8 cellular contexts compared by ENCODE assay signal in the genomic region with DNA sequence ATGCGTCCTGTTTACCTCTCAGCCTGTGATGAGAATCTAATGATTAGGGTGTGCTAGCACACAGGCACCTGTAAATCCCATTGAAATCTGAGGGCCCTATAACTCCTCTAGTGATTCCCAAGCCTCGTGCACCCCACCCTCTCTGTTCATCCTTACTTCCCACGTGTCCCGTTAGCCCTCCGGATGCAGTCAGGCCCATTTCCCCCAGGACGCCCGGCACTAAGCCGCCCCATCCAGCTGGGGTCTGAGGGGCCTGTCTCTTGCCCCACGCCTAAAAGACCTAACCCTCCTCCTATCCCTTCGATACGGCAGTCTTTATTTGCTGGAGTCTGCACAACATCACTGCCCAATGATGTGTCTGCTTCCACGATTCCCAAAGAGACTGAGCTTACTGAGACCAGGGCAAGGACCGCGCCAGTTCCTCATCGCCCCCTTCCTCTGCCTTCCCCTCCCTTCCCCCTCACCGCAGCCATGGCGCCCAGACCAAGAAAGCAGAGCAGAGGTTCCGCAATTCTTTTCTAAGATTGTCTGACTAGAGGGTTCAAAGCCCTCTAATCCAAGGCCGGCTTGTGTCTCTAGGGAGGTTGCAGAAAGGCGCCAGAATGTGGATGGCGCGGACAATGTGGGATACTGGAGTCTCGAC. TPM values are rescaled to one million over a fixed set of nuclear protein-coding genes. Genes with fewer than 3 reads are reported as not detected.
DNase-seq lines count a peak whose midpoint lies in the region; ATAC-seq and TF ChIP-seq lines count a peak whose summit lies in the region.

No MANE protein-coding gene starts in this region.

- intact Hi-C loops in heart left ventricle (cut with DNase I): no loop called here

- H3K4me1 ChIP-seq in heart left ventricle (peaks cover 0 to 47% (median 24%) of the 10 kb centered on the region in 12 donors), rectal smooth muscle tissue (ENCODE audit: control insufficient read depth, insufficient read depth, low read length) (peaks cover 15% of the 10 kb centered on the region)

- H3K27me3 Mint-ChIP-seq in T-helper 1 cell treated with Interleukin-12 subunit alpha and Interleukin-12 subunit beta and Interleukin-4 antibody, amounts not matched to agents 30 μg/mL and 1 μg/mL, for 36 hours (ENCODE audit: low read depth): no peaks in the 10 kb centered on the region

- H3K4me3 Mint-ChIP-seq in T-helper 1 cell treated with Interleukin-12 subunit alpha and Interleukin-12 subunit beta and Interleukin-4 antibody, amounts not matched to agents 30 μg/mL and 1 μg/mL, for 36 hours: peak overlapping the region; percentile 85

- H3K36me3 Mint-ChIP-seq in T-helper 1 cell treated with Interleukin-12 subunit alpha and Interleukin-12 subunit beta and Interleukin-4 antibody, amounts not matched to agents 30 μg/mL and 1 μg/mL, for 36 hours (ENCODE audit: low read depth): peaks cover 5% of the 10 kb centered on the region

- H3K36me3 ChIP-seq in heart left ventricle (no peaks in the 10 kb centered on the region), rectal smooth muscle tissue (ENCODE audit: control insufficient read depth, insufficient read depth, low read length) (no peaks in the 10 kb centered on the region)

- peaks cover 34% of the 10 kb centered on the region for H3K4me1 Mint-ChIP-seq in T-helper 1 cell treated with Interleukin-12 subunit alpha and Interleukin-12 subunit beta and Interleukin-4 antibody, amounts not matched to agents 30 μg/mL and 1 μg/mL, for 36 hours (ENCODE audit: low read depth)

- peak overlapping the region; percentile 34 for H3K9ac ChIP-seq in rectal smooth muscle tissue (ENCODE audit: low read length)

- H3K27ac Mint-ChIP-seq in T-helper 1 cell treated with Interleukin-12 subunit alpha and Interleukin-12 subunit beta and Interleukin-4 antibody, amounts not matched to agents 30 μg/mL and 1 μg/mL, for 36 hours: peak overlapping the region; percentile 89

- 23 to 39% (median 27%) methylated on average over 20 to 23 of the region's 23 CpGs for WGBS in heart left ventricle, 4 donors

- TF ChIP-seq CTCF in VCaP (conservative IDR thresholded peaks at IDR 0.05) (no peak), heart left ventricle (IDR thresholded peaks at IDR 0.05) (no peak)

- TF ChIP-seq POLR2A in heart left ventricle (IDR thresholded peaks at IDR 0.05): no peak

- H3K4me3 ChIP-seq in heart left ventricle (peak overlapping the region; percentile 47 to 80 (median 66)), rectal smooth muscle tissue (ENCODE audit: low read length) (peak overlapping the region; percentile 78)

- no peaks in the 10 kb centered on the region for H3K9me3 Mint-ChIP-seq in T-helper 1 cell treated with Interleukin-12 subunit alpha and Interleukin-12 subunit beta and Interleukin-4 antibody, amounts not matched to agents 30 μg/mL and 1 μg/mL, for 36 hours

- H3K9me3 ChIP-seq in heart left ventricle: no peaks in the 10 kb centered on the region

- H3K27me3 ChIP-seq in heart left ventricle (no peaks in the 10 kb centered on the region), rectal smooth muscle tissue (ENCODE audit: control insufficient read depth, insufficient read depth, low read length) (no peaks in the 10 kb centered on the region)

- H3K27ac ChIP-seq in VCaP (peak overlapping the region; percentile 69; the same call in 1 of the 2 replicates), heart left ventricle (peak overlapping the region; percentile 40 to 96 (median 86)), rectal smooth muscle tissue (ENCODE audit: low read depth, low read length) (peak overlapping the region; percentile 77)

- DNase-seq in T-helper 1 cell (no peak), heart left ventricle (peak in 2 of 5 donors; percentile 44 to 62), T1000 (lab: John Stamatoyannopoulos, UW) (no peak), GOT3 (lab: John Stamatoyannopoulos, UW) (no peak)

- ATAC-seq in HG03280 (IDR thresholded peaks at IDR 0.05; ENCODE audit: unreplicated experiment) (peak; percentile 11), heart left ventricle (peak in 1 of 4 donors; percentile 8)

RNA-seq across cellular contexts. Expression of a gene that starts 1.0 kb away (rescaled TPM):
- 10 to 100 TPM in 8 of 9 donors, 1 to 10 TPM in 1; 2.6 to 38.2 (median 19.2) TPM for total RNA-seq in heart left ventricle
- polyA plus RNA-seq in heart left ventricle: 10 to 100 TPM; 13.8 to 43.6 TPM

RNA-seq across cellular contexts. Expression of a gene that starts 10.2 kb away (rescaled TPM):
- 10 to 100 TPM; 16.9 to 37.6 (median 23.6) TPM for total RNA-seq in heart left ventricle
- 10 to 100 TPM; 14.3 to 72.6 TPM for polyA plus RNA-seq in heart left ventricle

RNA-seq across cellular contexts. Expression of a gene that starts 34.3 kb away (rescaled TPM):
- total RNA-seq in heart left ventricle: 10 to 100 TPM in 1 of 9 donors, 1 to 10 TPM in 8; 3.9 to 13.7 (median 6.8) TPM
- polyA plus RNA-seq in heart left ventricle: 10 to 100 TPM in 1 of 2 donors, 1 to 10 TPM in 1; 2.6 to 11.9 TPM

RNA-seq across cellular contexts. Expression of a gene that starts 34.7 kb away (rescaled TPM):
- total RNA-seq in heart left ventricle: 100 to 1,000 TPM in 7 of 9 donors, 10 to 100 TPM in 2; 48.0 to 129 (median 103) TPM
- 100 to 1,000 TPM; 119 to 139 TPM for polyA plus RNA-seq in heart left ventricle
